ENCODE assay signal across 12 cellular contexts in the genomic region with DNA sequence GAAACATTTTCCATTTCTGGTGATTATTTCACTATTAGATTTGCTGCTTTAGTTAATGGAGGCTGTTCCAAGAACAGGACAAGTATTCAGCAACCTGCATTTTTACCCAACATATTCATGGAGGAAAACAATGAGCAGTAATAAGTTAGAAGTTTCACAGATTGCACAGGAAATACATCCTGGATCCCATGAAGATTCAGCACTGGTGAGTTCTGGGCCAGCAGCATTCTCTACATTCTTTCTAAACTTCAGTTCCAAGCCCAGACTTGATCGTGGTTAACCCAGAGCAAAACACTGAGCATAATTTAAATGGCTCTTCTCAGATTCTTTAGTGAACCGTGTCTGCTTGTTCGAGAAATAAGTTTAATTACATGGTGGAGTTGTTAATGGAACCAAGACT. TPM values are rescaled to one million over a fixed set of nuclear protein-coding genes. Genes with fewer than 3 reads are reported as not detected.
DNase-seq lines count a peak whose midpoint lies in the region.
"Had no signal": no experiment of that assay in that cellular context is flagged by ENCODE, and none has a peak within 500 bp of the region (broad histone marks: within the 10 kb centered on the region; RNA-seq: fewer than 3 reads in every experiment).

No MANE protein-coding gene starts in this region.

- peaks cover 55% of the 10 kb centered on the region for H3K4me1 ChIP-seq in adipocyte (ENCODE audit: control insufficient read depth, insufficient read depth, low read length)
- peaks cover 55% of the 10 kb centered on the region for H3K4me1 ChIP-seq in skeletal muscle satellite cell (ENCODE audit: control insufficient read depth, insufficient read depth, low read length)

- H3K4me3 ChIP-seq in adipocyte (ENCODE audit: low read length) (no peak overlapping the region), skeletal muscle satellite cell (ENCODE audit: low read length) (peak overlapping the region; percentile 42)
- H3K4me3 ChIP-seq: upper lobe of right lung had no signal

- peaks cover 13% of the 10 kb centered on the region for H3K4me1 Mint-ChIP-seq in activated naive CD4-positive, alpha-beta T cell treated with anti-CD3 and anti-CD28 coated beads, Interleukin-2, amount 10 ng/mL, durations not matched to agents 7 days and 5 days

- no peaks in the 10 kb centered on the region for H3K36me3 ChIP-seq in adipocyte (ENCODE audit: control insufficient read depth, insufficient read depth, low read length, severe bottlenecking)
- no peaks in the 10 kb centered on the region for H3K36me3 ChIP-seq in skeletal muscle satellite cell (ENCODE audit: insufficient read depth, low read length)
- H3K36me3 ChIP-seq: upper lobe of right lung had no signal

- H3K36me3 Mint-ChIP-seq in activated naive CD4-positive, alpha-beta T cell treated with anti-CD3 and anti-CD28 coated beads, Interleukin-2, amount 10 ng/mL, durations not matched to agents 7 days and 5 days: no peaks in the 10 kb centered on the region
- H3K36me3 Mint-ChIP-seq: activated CD4-positive, alpha-beta memory T cell treated with anti-CD3 and anti-CD28 coated beads for 36 hours had no signal

- peak overlapping the region; percentile 93 for H3K4me2 ChIP-seq in skeletal muscle satellite cell (ENCODE audit: low read length)

- no peaks in the 10 kb centered on the region for H3K9me3 ChIP-seq in adipocyte (ENCODE audit: control insufficient read depth, low read length)
- no peaks in the 10 kb centered on the region for H3K9me3 ChIP-seq in skeletal muscle satellite cell (replicated peaks; ENCODE audit: low read length)
- H3K9me3 ChIP-seq: upper lobe of right lung had no signal

- H3K27me3 ChIP-seq in adipocyte (replicated peaks; ENCODE audit: control insufficient read depth, insufficient read depth, low read length) (no peaks in the 10 kb centered on the region), skeletal muscle satellite cell (ENCODE audit: control insufficient read depth, insufficient read depth, low read length) (no peaks in the 10 kb centered on the region)

- no peak overlapping the region for H3K27ac Mint-ChIP-seq in activated naive CD4-positive, alpha-beta T cell treated with anti-CD3 and anti-CD28 coated beads, Interleukin-2, amount 10 ng/mL, durations not matched to agents 7 days and 5 days
- H3K27ac Mint-ChIP-seq: activated CD4-positive, alpha-beta memory T cell treated with anti-CD3 and anti-CD28 coated beads for 36 hours had no signal

- DNase-seq in DMS 273 (lab: John Stamatoyannopoulos, UW; ENCODE audit: unreplicated experiment) (peak; percentile 3), DMS 273 treated with DMSO at 0.1 percent for 48 hours (lab: John Stamatoyannopoulos, UW) (no peak), adipocyte (ENCODE audit: low read depth) (peak; percentile 72), foreskin melanocyte (peak; percentile 63), activated gamma-delta T cell treated with Interleukin-2 at 50 U/mL for 16 hours (no peak), UCSD-AML1 (lab: John Stamatoyannopoulos, UW; ENCODE audit: unreplicated experiment) (no peak)
- DNase-seq in activated naive CD4-positive, alpha-beta T cell treated with anti-CD3 and anti-CD28 coated beads, Interleukin-2, amount 10 ng/mL, durations not matched to agents 7 days and 5 days: no peak
- DNase-seq: activated CD4-positive, alpha-beta memory T cell treated with anti-CD3 and anti-CD28 coated beads for 36 hours; amygdala; nucleus accumbens; upper lobe of right lung had no signal

- peak overlapping the region; percentile 6 for H3K9ac ChIP-seq in adipocyte (ENCODE audit: low read length)
- H3K9ac ChIP-seq in skeletal muscle satellite cell (ENCODE audit: low read depth, low read length): peak overlapping the region; percentile 86

- peaks cover 65% of the 10 kb centered on the region for H3K27me3 Mint-ChIP-seq in activated naive CD4-positive, alpha-beta T cell treated with anti-CD3 and anti-CD28 coated beads, Interleukin-2, amount 10 ng/mL, durations not matched to agents 7 days and 5 days

- no peaks in the 10 kb centered on the region for H3K9me3 Mint-ChIP-seq in activated naive CD4-positive, alpha-beta T cell treated with anti-CD3 and anti-CD28 coated beads, Interleukin-2, amount 10 ng/mL, durations not matched to agents 7 days and 5 days
- H3K9me3 Mint-ChIP-seq: activated CD4-positive, alpha-beta memory T cell treated with anti-CD3 and anti-CD28 coated beads for 36 hours had no signal

- no peak overlapping the region for H3K4me3 Mint-ChIP-seq in activated naive CD4-positive, alpha-beta T cell treated with anti-CD3 and anti-CD28 coated beads, Interleukin-2, amount 10 ng/mL, durations not matched to agents 7 days and 5 days
- H3K4me3 Mint-ChIP-seq: activated CD4-positive, alpha-beta memory T cell treated with anti-CD3 and anti-CD28 coated beads for 36 hours had no signal

- CTCF ChIA-PET in activated naive CD4-positive, alpha-beta T cell treated with anti-CD3 and anti-CD28 coated beads, Interleukin-2, amount 10 ng/mL, durations not matched to agents 7 days and 5 days (lab: Charles Lee): no interaction called here

RNA-seq across cellular contexts. Expression of a gene that starts 3.8 kb away (rescaled TPM):
- total RNA-seq in skeletal muscle satellite cell (2012; rRNA removed): 56.0 and 74.5 TPM in 2 replicates

RNA-seq across cellular contexts. Expression of a gene that starts 40.5 kb away (rescaled TPM):
- total RNA-seq in skeletal muscle satellite cell (2012; rRNA removed): 16.8 and 21.8 TPM in 2 replicates

Comparison
In these comparisons a context has a peak if more than half of its experiments do, and no peak if none do; other contexts are left out.
1. DNase-seq: peak in DMS 273 (single experiment), adipocyte (single experiment) and foreskin melanocyte (single experiment); none in DMS 273 treated with DMSO at 0.1 percent for 48 hours (single experiment), activated naive CD4-positive, alpha-beta T cell treated with anti-CD3 and anti-CD28 coated beads, Interleukin-2, amount 10 ng/mL, durations not matched to agents 7 days and 5 days (single experiment), activated gamma-delta T cell treated with Interleukin-2 at 50 U/mL for 16 hours (single experiment) and UCSD-AML1 (single experiment).